ENCODE assay signal across 21 cellular contexts in the genomic region with DNA sequence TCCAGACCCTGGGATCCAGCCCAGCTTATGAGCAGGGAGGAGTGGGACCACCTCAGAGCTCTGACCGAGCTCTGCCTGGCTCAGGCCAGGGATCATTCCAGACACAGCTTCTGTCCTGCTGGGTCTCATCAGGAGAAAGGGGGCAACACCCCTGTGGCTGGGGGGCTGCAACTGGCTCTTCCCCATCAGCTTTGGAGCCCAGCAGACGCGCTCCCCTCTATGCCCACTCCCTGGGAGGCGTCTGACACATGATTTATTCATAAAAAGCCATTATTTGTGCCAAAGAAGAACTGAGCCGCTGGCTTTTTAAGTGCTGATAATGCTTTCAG. TPM values are rescaled to one million over a fixed set of nuclear protein-coding genes. Genes with fewer than 3 reads are reported as not detected.
"Had no signal": no experiment of that assay in that cellular context is flagged by ENCODE, and none has a peak within 500 bp of the region (broad histone marks: within the 10 kb centered on the region; RNA-seq: fewer than 3 reads in every experiment).

No MANE protein-coding gene starts in this region.

- H3K4me2 ChIP-seq: smooth muscle cell had no signal

- H3K9me3 Mint-ChIP-seq: activated CD4-positive, alpha-beta T cell treated with anti-CD3 and anti-CD28 coated beads, Interleukin-2, amount 10 ng/mL, durations not matched to agents 24 days and 14 days; activated CD8-positive, alpha-beta T cell treated with anti-CD3 and anti-CD28 coated beads for 36 hours; activated naive CD4-positive, alpha-beta T cell treated with anti-CD3 and anti-CD28 coated beads, Interleukin-2, amount 50 U/mL, for 24 hours; activated T-helper 1 cell treated with anti-CD3 and anti-CD28 coated beads, Interleukin-12 subunit alpha, Interleukin-12 subunit beta, Interleukin-2, Interleukin-4 antibody, amounts not matched to agents 30 ng/mL and 10 ng/mL and 1 ng/mL, durations not matched to agents 14 hours and 24 hours and 36 hours; memory B cell; stimulated activated memory B cell treated with anti-CD40 and anti-IgM and Interleukin-4, amounts not matched to agents 10 μg/mL and 1 μg/mL and 100 μg/mL, for 72 hours had no signal

- DNase-seq: activated CD4-positive, alpha-beta T cell treated with anti-CD3 and anti-CD28 coated beads, Interleukin-2, amount 10 ng/mL, durations not matched to agents 24 days and 14 days; activated CD8-positive, alpha-beta memory T cell treated with anti-CD3 and anti-CD28 coated beads, Interleukin-2, amount 10 ng/mL, durations not matched to agents 7 days and 5 days; activated CD8-positive, alpha-beta T cell treated with anti-CD3 and anti-CD28 coated beads for 36 hours; activated gamma-delta T cell; colonic mucosa; dorsolateral prefrontal cortex; gastrocnemius medialis; islet precursor cell; left cardiac atrium; stimulated activated CD4-positive, alpha-beta T cell treated with anti-CD3 and anti-CD28 coated beads, Interleukin-15, amount 100 ng/mL, for 24 hours; T1000; transverse colon had no signal

- H3K27ac ChIP-seq: colonic mucosa, esophagus muscularis mucosa, gastrocnemius medialis, transverse colon had no signal

- H3K36me3 Mint-ChIP-seq: activated CD8-positive, alpha-beta memory T cell treated with anti-CD3 and anti-CD28 coated beads, Interleukin-2, amount 10 ng/mL, durations not matched to agents 7 days and 5 days; activated naive CD4-positive, alpha-beta T cell treated with anti-CD3 and anti-CD28 coated beads, Interleukin-2, amount 50 U/mL, for 24 hours; memory B cell; stimulated activated memory B cell treated with anti-CD40 and anti-IgM and Interleukin-4, amounts not matched to agents 10 μg/mL and 1 μg/mL and 100 μg/mL, for 72 hours had no signal

- H3K4me3 ChIP-seq: colonic mucosa, dorsolateral prefrontal cortex, esophagus muscularis mucosa, gastrocnemius medialis, sigmoid colon, smooth muscle cell, transverse colon had no signal

- H3K4me3 Mint-ChIP-seq: activated CD4-positive, alpha-beta T cell treated with anti-CD3 and anti-CD28 coated beads, Interleukin-2, amount 10 ng/mL, durations not matched to agents 24 days and 14 days; activated CD8-positive, alpha-beta memory T cell treated with anti-CD3 and anti-CD28 coated beads, Interleukin-2, amount 10 ng/mL, durations not matched to agents 7 days and 5 days; activated CD8-positive, alpha-beta T cell treated with anti-CD3 and anti-CD28 coated beads for 36 hours; activated naive CD4-positive, alpha-beta T cell treated with anti-CD3 and anti-CD28 coated beads, Interleukin-2, amount 50 U/mL, for 24 hours; activated T-helper 1 cell treated with anti-CD3 and anti-CD28 coated beads, Interleukin-12 subunit alpha, Interleukin-12 subunit beta, Interleukin-2, Interleukin-4 antibody, amounts not matched to agents 30 ng/mL and 10 ng/mL and 1 ng/mL, durations not matched to agents 14 hours and 24 hours and 36 hours; memory B cell; stimulated activated memory B cell treated with anti-CD40 and anti-IgM and Interleukin-4, amounts not matched to agents 10 μg/mL and 1 μg/mL and 100 μg/mL, for 72 hours had no signal

- H3K27ac Mint-ChIP-seq: activated CD4-positive, alpha-beta T cell treated with anti-CD3 and anti-CD28 coated beads, Interleukin-2, amount 10 ng/mL, durations not matched to agents 24 days and 14 days; activated CD8-positive, alpha-beta memory T cell treated with anti-CD3 and anti-CD28 coated beads, Interleukin-2, amount 10 ng/mL, durations not matched to agents 7 days and 5 days; activated CD8-positive, alpha-beta T cell treated with anti-CD3 and anti-CD28 coated beads for 36 hours; activated naive CD4-positive, alpha-beta T cell treated with anti-CD3 and anti-CD28 coated beads, Interleukin-2, amount 50 U/mL, for 24 hours; activated T-helper 1 cell treated with anti-CD3 and anti-CD28 coated beads, Interleukin-12 subunit alpha, Interleukin-12 subunit beta, Interleukin-2, Interleukin-4 antibody, amounts not matched to agents 30 ng/mL and 10 ng/mL and 1 ng/mL, durations not matched to agents 14 hours and 24 hours and 36 hours; memory B cell; stimulated activated memory B cell treated with anti-CD40 and anti-IgM and Interleukin-4, amounts not matched to agents 10 μg/mL and 1 μg/mL and 100 μg/mL, for 72 hours had no signal

- H3K9me3 ChIP-seq: colonic mucosa, esophagus muscularis mucosa, gastrocnemius medialis, sigmoid colon, transverse colon had no signal

- H3K27me3 ChIP-seq: sigmoid colon had no signal

- H3K36me3 ChIP-seq: colonic mucosa, esophagus muscularis mucosa, gastrocnemius medialis, sigmoid colon, transverse colon had no signal

- H3K4me1 ChIP-seq: colonic mucosa had no signal

RNA-seq across cellular contexts. Expression of a gene that starts 24.9 kb away (rescaled TPM):
- total RNA-seq: activated CD4-positive, alpha-beta T cell treated with anti-CD3 and anti-CD28 coated beads, Interleukin-2, amount 10 ng/mL, durations not matched to agents 24 days and 14 days; activated CD8-positive, alpha-beta memory T cell treated with anti-CD3 and anti-CD28 coated beads, Interleukin-2, amount 10 ng/mL, durations not matched to agents 7 days and 5 days; activated T-helper 1 cell treated with anti-CD3 and anti-CD28 coated beads, Interleukin-12 subunit alpha, Interleukin-12 subunit beta, Interleukin-2, Interleukin-4 antibody, amounts not matched to agents 30 ng/mL and 10 ng/mL and 1 ng/mL, durations not matched to agents 14 hours and 24 hours and 36 hours; bronchial epithelial cell; T-helper 1 cell treated with Interleukin-12 subunit alpha and Interleukin-12 subunit beta and Interleukin-4 antibody, amounts not matched to agents 30 ng/mL and 1 ng/mL, for 36 hours had no signal
